In genomic region chr3:154872089-154872488, GRCh38 we compare ENCODE assay signal across 1 cellular context.
TF ChIP-seq lines count a peak whose summit lies in the region.

No MANE protein-coding gene starts in this region.

TF ChIP-seq in GM23338, 12 proteins besides CTCF, POLR2A, EP300 and RAD21 (continued from another document):
- TF ChIP-seq, protein P1, sequence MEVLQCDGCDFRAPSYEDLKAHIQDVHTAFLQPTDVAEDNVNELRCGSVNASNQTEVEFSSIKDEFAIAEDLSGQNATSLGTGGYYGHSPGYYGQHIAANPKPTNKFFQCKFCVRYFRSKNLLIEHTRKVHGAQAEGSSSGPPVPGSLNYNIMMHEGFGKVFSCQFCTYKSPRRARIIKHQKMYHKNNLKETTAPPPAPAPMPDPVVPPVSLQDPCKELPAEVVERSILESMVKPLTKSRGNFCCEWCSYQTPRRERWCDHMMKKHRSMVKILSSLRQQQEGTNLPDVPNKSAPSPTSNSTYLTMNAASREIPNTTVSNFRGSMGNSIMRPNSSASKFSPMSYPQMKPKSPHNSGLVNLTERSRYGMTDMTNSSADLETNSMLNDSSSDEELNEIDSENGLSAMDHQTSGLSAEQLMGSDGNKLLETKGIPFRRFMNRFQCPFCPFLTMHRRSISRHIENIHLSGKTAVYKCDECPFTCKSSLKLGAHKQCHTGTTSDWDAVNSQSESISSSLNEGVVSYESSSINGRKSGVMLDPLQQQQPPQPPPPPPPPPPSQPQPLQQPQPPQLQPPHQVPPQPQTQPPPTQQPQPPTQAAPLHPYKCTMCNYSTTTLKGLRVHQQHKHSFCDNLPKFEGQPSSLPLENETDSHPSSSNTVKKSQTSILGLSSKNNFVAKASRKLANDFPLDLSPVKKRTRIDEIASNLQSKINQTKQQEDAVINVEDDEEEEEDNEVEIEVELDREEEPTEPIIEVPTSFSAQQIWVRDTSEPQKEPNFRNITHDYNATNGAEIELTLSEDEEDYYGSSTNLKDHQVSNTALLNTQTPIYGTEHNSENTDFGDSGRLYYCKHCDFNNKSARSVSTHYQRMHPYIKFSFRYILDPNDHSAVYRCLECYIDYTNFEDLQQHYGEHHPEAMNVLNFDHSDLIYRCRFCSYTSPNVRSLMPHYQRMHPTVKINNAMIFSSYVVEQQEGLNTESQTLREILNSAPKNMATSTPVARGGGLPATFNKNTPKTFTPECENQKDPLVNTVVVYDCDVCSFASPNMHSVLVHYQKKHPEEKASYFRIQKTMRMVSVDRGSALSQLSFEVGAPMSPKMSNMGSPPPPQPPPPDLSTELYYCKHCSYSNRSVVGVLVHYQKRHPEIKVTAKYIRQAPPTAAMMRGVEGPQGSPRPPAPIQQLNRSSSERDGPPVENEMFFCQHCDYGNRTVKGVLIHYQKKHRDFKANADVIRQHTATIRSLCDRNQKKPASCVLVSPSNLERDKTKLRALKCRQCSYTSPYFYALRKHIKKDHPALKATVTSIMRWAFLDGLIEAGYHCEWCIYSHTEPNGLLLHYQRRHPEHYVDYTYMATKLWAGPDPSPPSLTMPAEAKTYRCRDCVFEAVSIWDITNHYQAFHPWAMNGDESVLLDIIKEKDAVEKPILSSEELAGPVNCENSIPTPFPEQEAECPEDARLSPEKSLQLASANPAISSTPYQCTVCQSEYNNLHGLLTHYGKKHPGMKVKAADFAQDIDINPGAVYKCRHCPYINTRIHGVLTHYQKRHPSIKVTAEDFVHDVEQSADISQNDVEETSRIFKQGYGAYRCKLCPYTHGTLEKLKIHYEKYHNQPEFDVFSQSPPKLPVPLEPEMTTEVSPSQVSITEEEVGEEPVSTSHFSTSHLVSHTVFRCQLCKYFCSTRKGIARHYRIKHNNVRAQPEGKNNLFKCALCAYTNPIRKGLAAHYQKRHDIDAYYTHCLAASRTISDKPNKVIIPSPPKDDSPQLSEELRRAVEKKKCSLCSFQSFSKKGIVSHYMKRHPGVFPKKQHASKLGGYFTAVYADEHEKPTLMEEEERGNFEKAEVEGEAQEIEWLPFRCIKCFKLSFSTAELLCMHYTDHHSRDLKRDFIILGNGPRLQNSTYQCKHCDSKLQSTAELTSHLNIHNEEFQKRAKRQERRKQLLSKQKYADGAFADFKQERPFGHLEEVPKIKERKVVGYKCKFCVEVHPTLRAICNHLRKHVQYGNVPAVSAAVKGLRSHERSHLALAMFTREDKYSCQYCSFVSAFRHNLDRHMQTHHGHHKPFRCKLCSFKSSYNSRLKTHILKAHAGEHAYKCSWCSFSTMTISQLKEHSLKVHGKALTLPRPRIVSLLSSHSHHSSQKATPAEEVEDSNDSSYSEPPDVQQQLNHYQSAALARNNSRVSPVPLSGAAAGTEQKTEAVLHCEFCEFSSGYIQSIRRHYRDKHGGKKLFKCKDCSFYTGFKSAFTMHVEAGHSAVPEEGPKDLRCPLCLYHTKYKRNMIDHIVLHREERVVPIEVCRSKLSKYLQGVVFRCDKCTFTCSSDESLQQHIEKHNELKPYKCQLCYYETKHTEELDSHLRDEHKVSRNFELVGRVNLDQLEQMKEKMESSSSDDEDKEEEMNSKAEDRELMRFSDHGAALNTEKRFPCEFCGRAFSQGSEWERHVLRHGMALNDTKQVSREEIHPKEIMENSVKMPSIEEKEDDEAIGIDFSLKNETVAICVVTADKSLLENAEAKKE (CRISPR knock-in tag; IDR thresholded peaks at IDR 0.05), result no peak
- TF ChIP-seq NANOG (IDR thresholded peaks at IDR 0.05; ENCODE audit: borderline replicate concordance), result no peak
- TF ChIP-seq JUNB (IDR thresholded peaks at IDR 0.05; ENCODE audit: unreplicated experiment), result no peak
- no peak for TF ChIP-seq CREB1 (CRISPR knock-in tag; IDR thresholded peaks at IDR 0.05; ENCODE audit: low read depth)
- no peak for TF ChIP-seq ZNF331 (CRISPR knock-in tag; IDR thresholded peaks at IDR 0.05; ENCODE audit: low read depth)
- TF ChIP-seq POLR2AphosphoS5 (IDR thresholded peaks at IDR 0.05; ENCODE audit: low read depth), result no peak
- TF ChIP-seq EZH2 (IDR thresholded peaks at IDR 0.05; ENCODE audit: low read depth, unreplicated experiment), result no peak
- no peak for TF ChIP-seq ETS1 (IDR thresholded peaks at IDR 0.05)
